ENCODE assay signal across 7 cellular contexts in the genomic region with DNA sequence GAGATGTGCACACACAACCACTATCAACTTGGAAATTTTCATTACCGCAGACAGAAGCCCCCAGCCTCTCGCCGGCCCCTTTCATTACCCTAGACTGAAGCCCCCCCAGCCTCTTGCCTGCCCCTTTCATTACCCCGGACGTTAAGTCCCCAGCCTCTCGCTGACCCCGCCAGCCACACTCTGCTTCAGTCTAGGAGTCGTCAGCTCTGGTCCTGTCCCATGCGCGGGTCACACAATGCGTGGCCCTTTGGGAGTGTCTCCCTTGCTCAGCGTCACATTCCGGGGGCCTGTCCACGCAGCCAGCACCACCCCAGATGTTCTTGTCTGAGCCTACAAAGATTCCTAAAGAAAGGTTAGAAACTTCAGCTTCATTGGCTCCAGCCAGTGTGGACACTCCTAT.
DNase-seq lines count a peak whose midpoint lies in the region; ATAC-seq and TF ChIP-seq lines count a peak whose summit lies in the region.
"Not testable (repeated sequence)": the region's sequence is repeated elsewhere in the genome, so short reads cannot be mapped to it uniquely, and the experiment has no call there.

No MANE protein-coding gene starts in this region.

- CTCF ChIA-PET in CD8-positive, alpha-beta T cell (lab: Charles Lee), result not testable (repeated sequence)

- 86% methylated on average over 14 of the region's 14 CpGs for WGBS in suprapubic skin

- not testable (repeated sequence) for H3K27me3 ChIP-seq in CD8-positive, alpha-beta T cell (ENCODE audit: insufficient read depth, low read length); lower lobe of right lung (ENCODE audit: low read depth); suprapubic skin

- not testable (repeated sequence) for H3K36me3 Mint-ChIP-seq in CD8-positive, alpha-beta T cell; activated naive CD8-positive, alpha-beta T cell treated with anti-CD3 and anti-CD28 coated beads, Interleukin-2, amount 10 ng/mL, durations not matched to agents 7 days and 5 days; natural killer cell

- intact Hi-C loops in CD8-positive, alpha-beta T cell (cut with DNase I, micrococcal nuclease); Right ventricle myocardium inferior (cut with DNase I); lower lobe of right lung (cut with DNase I); natural killer cell (cut with micrococcal nuclease); posterior vena cava (cut with DNase I): not testable (repeated sequence)

- H3K27me3 Mint-ChIP-seq in CD8-positive, alpha-beta T cell (ENCODE audit: low read depth); activated naive CD8-positive, alpha-beta T cell treated with anti-CD3 and anti-CD28 coated beads, Interleukin-2, amount 10 ng/mL, durations not matched to agents 7 days and 5 days; natural killer cell (ENCODE audit: low read depth in 2 of 2): not testable (repeated sequence)

- ATAC-seq in CD8-positive, alpha-beta T cell; activated naive CD8-positive, alpha-beta T cell treated with anti-CD3 and anti-CD28 coated beads, Interleukin-2, amount 10 ng/mL, durations not matched to agents 7 days and 5 days (ENCODE audit: low read depth); Right ventricle myocardium inferior; lower lobe of right lung; natural killer cell: not testable (repeated sequence)

- H3K4me1 ChIP-seq in CD8-positive, alpha-beta T cell (ENCODE audit: insufficient read depth, low read length); lower lobe of right lung; suprapubic skin: not testable (repeated sequence)

- TF ChIP-seq CTCF in CD8-positive, alpha-beta T cell (IDR thresholded peaks at IDR 0.05); lower lobe of right lung (IDR thresholded peaks at IDR 0.05); natural killer cell (IDR thresholded peaks at IDR 0.05); suprapubic skin (IDR thresholded peaks at IDR 0.05): not testable (repeated sequence)

- TF ChIP-seq EP300 in suprapubic skin (IDR thresholded peaks at IDR 0.05), result not testable (repeated sequence)

- H3K4me3 Mint-ChIP-seq in CD8-positive, alpha-beta T cell; activated naive CD8-positive, alpha-beta T cell treated with anti-CD3 and anti-CD28 coated beads, Interleukin-2, amount 10 ng/mL, durations not matched to agents 7 days and 5 days; natural killer cell: not testable (repeated sequence)

- H3K9me3 Mint-ChIP-seq in CD8-positive, alpha-beta T cell; activated naive CD8-positive, alpha-beta T cell treated with anti-CD3 and anti-CD28 coated beads, Interleukin-2, amount 10 ng/mL, durations not matched to agents 7 days and 5 days; natural killer cell: not testable (repeated sequence)

- H3K27ac Mint-ChIP-seq in CD8-positive, alpha-beta T cell, result peak overlapping the region; percentile 22
- peak overlapping the region; percentile 9 for H3K27ac Mint-ChIP-seq in activated naive CD8-positive, alpha-beta T cell treated with anti-CD3 and anti-CD28 coated beads, Interleukin-2, amount 10 ng/mL, durations not matched to agents 7 days and 5 days
- H3K27ac Mint-ChIP-seq in natural killer cell, result peak overlapping the region; percentile 53 to 72

- H3K9me3 ChIP-seq in CD8-positive, alpha-beta T cell (ENCODE audit: low read length); lower lobe of right lung; suprapubic skin: not testable (repeated sequence)

- not testable (repeated sequence) for H3K27ac ChIP-seq in CD8-positive, alpha-beta T cell (ENCODE audit: low read depth, low read length); lower lobe of right lung; suprapubic skin

- not testable (repeated sequence) for H3K36me3 ChIP-seq in CD8-positive, alpha-beta T cell (ENCODE audit: insufficient read depth, low read length); lower lobe of right lung; suprapubic skin

- POLR2A ChIA-PET in CD8-positive, alpha-beta T cell (lab: Charles Lee); activated naive CD8-positive, alpha-beta T cell treated with anti-CD3 and anti-CD28 coated beads, Interleukin-2, amount 10 ng/mL, durations not matched to agents 7 days and 5 days (lab: Charles Lee): not testable (repeated sequence)

- H3K4me3 ChIP-seq in CD8-positive, alpha-beta T cell (ENCODE audit: low read depth, low read length); lower lobe of right lung; suprapubic skin: not testable (repeated sequence)

- H3K4me1 Mint-ChIP-seq in CD8-positive, alpha-beta T cell (ENCODE audit: low read depth), result peaks cover 18% of the 10 kb centered on the region
- not testable (repeated sequence) for H3K4me1 Mint-ChIP-seq in activated naive CD8-positive, alpha-beta T cell treated with anti-CD3 and anti-CD28 coated beads, Interleukin-2, amount 10 ng/mL, durations not matched to agents 7 days and 5 days
- peaks cover 30 to 43% of the 10 kb centered on the region in 2 donors for H3K4me1 Mint-ChIP-seq in natural killer cell

- DNase-seq in CD8-positive, alpha-beta T cell; activated naive CD8-positive, alpha-beta T cell treated with anti-CD3 and anti-CD28 coated beads, Interleukin-2, amount 10 ng/mL, durations not matched to agents 7 days and 5 days; natural killer cell: not testable (repeated sequence)
- DNase-seq in Right ventricle myocardium inferior (ENCODE audit: missing footprints) (peak; percentile 63), lower lobe of right lung (peak; percentile 28), posterior vena cava (ENCODE audit: low spot score) (peak; percentile 12), suprapubic skin (ENCODE audit: low spot score in 2 of 2) (peak; percentile 44 to 56)

- TF ChIP-seq POLR2A in suprapubic skin (IDR thresholded peaks at IDR 0.05), result not testable (repeated sequence)

Comparison
In these comparisons a context has a peak if more than half of its experiments do, and no peak if none do; other contexts are left out.
1. H3K27ac Mint-ChIP-seq: peak in every context shown above with its lines; median percentile 62 in natural killer cell; 22 in CD8-positive, alpha-beta T cell; 9 in activated naive CD8-positive, alpha-beta T cell treated with anti-CD3 and anti-CD28 coated beads, Interleukin-2, amount 10 ng/mL, durations not matched to agents 7 days and 5 days.